9 cellular contexts compared by ENCODE assay signal in the genomic region with DNA sequence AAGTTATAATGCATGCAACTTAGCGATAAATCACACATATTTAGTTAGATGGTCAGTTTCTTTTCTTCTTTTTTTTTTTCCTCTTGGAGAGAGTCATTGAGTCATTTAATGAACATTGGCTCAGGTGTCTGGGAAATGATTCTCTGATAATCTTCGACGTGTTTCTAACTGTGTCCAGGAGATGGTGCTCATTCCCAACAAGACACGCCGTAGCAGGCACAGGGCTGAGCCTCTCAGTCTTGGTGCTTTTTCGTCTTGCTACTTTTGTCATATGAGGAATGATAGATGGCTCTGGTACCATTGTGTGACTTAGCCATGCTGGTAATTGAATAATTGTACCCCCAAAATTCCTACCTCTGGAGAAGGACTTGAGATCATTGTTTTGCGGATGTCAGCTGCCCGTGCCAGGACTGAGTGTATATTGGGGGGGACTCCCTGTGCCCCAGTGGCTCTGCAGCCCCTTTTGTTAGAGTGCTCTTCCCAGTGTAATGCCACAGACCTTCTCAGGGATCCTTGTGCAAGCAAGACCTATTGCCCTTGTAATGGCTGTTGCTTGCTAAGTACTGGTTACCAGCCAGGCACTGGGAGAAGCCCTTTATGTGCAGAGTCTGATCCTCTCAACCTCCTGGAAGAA.
DNase-seq lines count a peak whose midpoint lies in the region; ATAC-seq and TF ChIP-seq lines count a peak whose summit lies in the region.
"Had no signal": no experiment of that assay in that cellular context is flagged by ENCODE, and none has a peak within 500 bp of the region (broad histone marks: within the 10 kb centered on the region; RNA-seq: fewer than 3 reads in every experiment).

No MANE protein-coding gene starts in this region.

- no peaks in the 10 kb centered on the region for H3F3A ChIP-seq in GM23338 (replicated peaks; ENCODE audit: low read depth)

- no peak overlapping the region for H3K4me2 ChIP-seq in GM23338

- no peak overlapping the region for H3K27ac ChIP-seq in GM23338 (ENCODE audit: low read depth)
- no peak overlapping the region for H3K27ac ChIP-seq in esophagus squamous epithelium
- H3K27ac ChIP-seq: thoracic aorta had no signal

- H2AFZ ChIP-seq in GM23338 = no peak overlapping the region

- peak; percentile 80 for ATAC-seq in GM23338
- ATAC-seq in naive B cell (ENCODE audit: low read depth in 2 of 2) = peak; percentile 50 to 62

- H3K4me1 ChIP-seq in GM23338 (ENCODE audit: insufficient read depth) = peaks cover 9% of the 10 kb centered on the region; the same call in 1 of the 2 replicates
- H3K4me1 ChIP-seq in esophagus squamous epithelium = no peaks in the 10 kb centered on the region

- H3K4me3 ChIP-seq in GM23338 (no peak overlapping the region), esophagus squamous epithelium (no peak overlapping the region)
- H3K4me3 ChIP-seq: thoracic aorta had no signal

- no peaks in the 10 kb centered on the region for H3K9me3 ChIP-seq in esophagus squamous epithelium
- H3K9me3 ChIP-seq: thoracic aorta had no signal

- no peaks in the 10 kb centered on the region for H4K20me1 ChIP-seq in GM23338 (replicated peaks; ENCODE audit: insufficient read depth)

- H3K36me3 ChIP-seq in GM23338 (ENCODE audit: insufficient read depth) = no peaks in the 10 kb centered on the region
- no peaks in the 10 kb centered on the region for H3K36me3 ChIP-seq in esophagus squamous epithelium
- H3K36me3 ChIP-seq: thoracic aorta had no signal

- H3K36me3 Mint-ChIP-seq in activated naive CD4-positive, alpha-beta T cell treated with anti-CD3 and anti-CD28 coated beads for 36 hours (ENCODE audit: low read depth) = no peaks in the 10 kb centered on the region
- H3K36me3 Mint-ChIP-seq in GM23338 (ENCODE audit: low read depth) (no peaks in the 10 kb centered on the region), naive B cell (no peaks in the 10 kb centered on the region)

- 4 to 18% methylated on average over 6 to 8 of the region's 8 CpGs for WGBS in esophagus squamous epithelium, 2 donors

- H3K27ac Mint-ChIP-seq in activated naive CD4-positive, alpha-beta T cell treated with anti-CD3 and anti-CD28 coated beads for 36 hours = no peak overlapping the region
- H3K27ac Mint-ChIP-seq in GM23338 = no peak overlapping the region
- no peak overlapping the region for H3K27ac Mint-ChIP-seq in naive B cell

- H3K27me3 ChIP-seq in GM23338 (ENCODE audit: insufficient read depth) = no peaks in the 10 kb centered on the region
- peaks cover 0 to 13% (median 0%) of the 10 kb centered on the region in 4 donors for H3K27me3 ChIP-seq in esophagus squamous epithelium

- no peaks in the 10 kb centered on the region for H3K9me3 Mint-ChIP-seq in activated naive CD4-positive, alpha-beta T cell treated with anti-CD3 and anti-CD28 coated beads for 36 hours
- H3K9me3 Mint-ChIP-seq in GM23338 (no peaks in the 10 kb centered on the region; the same call in 2 of the 3 replicates), naive B cell (peaks cover 0 to 3% (median 0%) of the 10 kb centered on the region in 7 donors)

- H3K4me3 Mint-ChIP-seq in activated naive CD4-positive, alpha-beta T cell treated with anti-CD3 and anti-CD28 coated beads for 36 hours = no peak overlapping the region
- H3K4me3 Mint-ChIP-seq in GM23338 (no peak overlapping the region), naive B cell (no peak overlapping the region)

- no peaks in the 10 kb centered on the region for H3K79me2 ChIP-seq in GM23338 (replicated peaks; ENCODE audit: insufficient read depth)

- DNase-seq in activated naive CD4-positive, alpha-beta T cell treated with anti-CD3 and anti-CD28 coated beads for 36 hours = peak; percentile 50
- DNase-seq in activated naive CD4-positive, alpha-beta T cell treated with Interleukin-2 at 50 U/mL for 16 hours = no peak
- peak; percentile 78 for DNase-seq in GM23338 (ENCODE audit: low spot score)
- peak; percentile 45 for DNase-seq in RPMI8226
- no peak for DNase-seq in esophagus squamous epithelium (lab: John Stamatoyannopoulos, UW)
- DNase-seq in naive B cell = peak; percentile 2
- no peak for DNase-seq in GF-D8 (lab: John Stamatoyannopoulos, UW)

- intact Hi-C loops in activated naive CD4-positive, alpha-beta T cell treated with anti-CD3 and anti-CD28 coated beads for 36 hours (cut with micrococcal nuclease) = loop anchor here (1.0 to 10.0 kb wide), 4 partner anchors 374 to 898 kb away; no protein-coding TSS in a partner anchor
- intact Hi-C loops in esophagus squamous epithelium (cut with DNase I) = loop anchor here (10.0 kb wide), 1 partner anchor 892 kb away; no protein-coding TSS in a partner anchor

- CTCF ChIA-PET in activated naive CD4-positive, alpha-beta T cell treated with anti-CD3 and anti-CD28 coated beads for 36 hours (lab: Charles Lee) = interaction anchor here (0.6 to 1.3 kb wide), 6 partner anchors 17 to 995 kb away, joined by 3 to 4 read pairs (median 4); no protein-coding TSS in a partner anchor

- peaks cover 26% of the 10 kb centered on the region for H3K27me3 Mint-ChIP-seq in activated naive CD4-positive, alpha-beta T cell treated with anti-CD3 and anti-CD28 coated beads for 36 hours (ENCODE audit: low read depth)
- no peaks in the 10 kb centered on the region for H3K27me3 Mint-ChIP-seq in GM23338 (ENCODE audit: insufficient read depth, low read depth, poor library complexity)
- H3K27me3 Mint-ChIP-seq in naive B cell = peaks cover 30 to 53% (median 34%) of the 10 kb centered on the region in 3 donors

- H3K4me1 Mint-ChIP-seq in activated naive CD4-positive, alpha-beta T cell treated with anti-CD3 and anti-CD28 coated beads for 36 hours (ENCODE audit: low read depth) = no peaks in the 10 kb centered on the region
- H3K4me1 Mint-ChIP-seq in GM23338 = peaks cover 31% of the 10 kb centered on the region
- H3K4me1 Mint-ChIP-seq in naive B cell = no peaks in the 10 kb centered on the region

- peak; percentile 84 to 97 for TF ChIP-seq CTCF in GM23338 (conservative IDR thresholded peaks at IDR 0.05; ENCODE audit: low read depth in 2 of 2)
- TF ChIP-seq CTCF in LNCAP (IDR thresholded peaks at IDR 0.05) = peak; percentile 60; the same call in 1 of the 2 replicates
- TF ChIP-seq CTCF in esophagus squamous epithelium (IDR thresholded peaks at IDR 0.05) = peak in 5 of 6 experiments; percentile 38 to 72 (median 48)

- TF ChIP-seq POLR2A in esophagus squamous epithelium (IDR thresholded peaks at IDR 0.05) = no peak

- H3K9me2 ChIP-seq in GM23338 (ENCODE audit: insufficient read depth) = no peaks in the 10 kb centered on the region

TF ChIP-seq in GM23338, 12 proteins besides CTCF, POLR2A, EP300 and RAD21 (continues in another document):
- TF ChIP-seq ZNF331 (CRISPR knock-in tag; IDR thresholded peaks at IDR 0.05; ENCODE audit: low read depth) = no peak
- TF ChIP-seq, protein P1, sequence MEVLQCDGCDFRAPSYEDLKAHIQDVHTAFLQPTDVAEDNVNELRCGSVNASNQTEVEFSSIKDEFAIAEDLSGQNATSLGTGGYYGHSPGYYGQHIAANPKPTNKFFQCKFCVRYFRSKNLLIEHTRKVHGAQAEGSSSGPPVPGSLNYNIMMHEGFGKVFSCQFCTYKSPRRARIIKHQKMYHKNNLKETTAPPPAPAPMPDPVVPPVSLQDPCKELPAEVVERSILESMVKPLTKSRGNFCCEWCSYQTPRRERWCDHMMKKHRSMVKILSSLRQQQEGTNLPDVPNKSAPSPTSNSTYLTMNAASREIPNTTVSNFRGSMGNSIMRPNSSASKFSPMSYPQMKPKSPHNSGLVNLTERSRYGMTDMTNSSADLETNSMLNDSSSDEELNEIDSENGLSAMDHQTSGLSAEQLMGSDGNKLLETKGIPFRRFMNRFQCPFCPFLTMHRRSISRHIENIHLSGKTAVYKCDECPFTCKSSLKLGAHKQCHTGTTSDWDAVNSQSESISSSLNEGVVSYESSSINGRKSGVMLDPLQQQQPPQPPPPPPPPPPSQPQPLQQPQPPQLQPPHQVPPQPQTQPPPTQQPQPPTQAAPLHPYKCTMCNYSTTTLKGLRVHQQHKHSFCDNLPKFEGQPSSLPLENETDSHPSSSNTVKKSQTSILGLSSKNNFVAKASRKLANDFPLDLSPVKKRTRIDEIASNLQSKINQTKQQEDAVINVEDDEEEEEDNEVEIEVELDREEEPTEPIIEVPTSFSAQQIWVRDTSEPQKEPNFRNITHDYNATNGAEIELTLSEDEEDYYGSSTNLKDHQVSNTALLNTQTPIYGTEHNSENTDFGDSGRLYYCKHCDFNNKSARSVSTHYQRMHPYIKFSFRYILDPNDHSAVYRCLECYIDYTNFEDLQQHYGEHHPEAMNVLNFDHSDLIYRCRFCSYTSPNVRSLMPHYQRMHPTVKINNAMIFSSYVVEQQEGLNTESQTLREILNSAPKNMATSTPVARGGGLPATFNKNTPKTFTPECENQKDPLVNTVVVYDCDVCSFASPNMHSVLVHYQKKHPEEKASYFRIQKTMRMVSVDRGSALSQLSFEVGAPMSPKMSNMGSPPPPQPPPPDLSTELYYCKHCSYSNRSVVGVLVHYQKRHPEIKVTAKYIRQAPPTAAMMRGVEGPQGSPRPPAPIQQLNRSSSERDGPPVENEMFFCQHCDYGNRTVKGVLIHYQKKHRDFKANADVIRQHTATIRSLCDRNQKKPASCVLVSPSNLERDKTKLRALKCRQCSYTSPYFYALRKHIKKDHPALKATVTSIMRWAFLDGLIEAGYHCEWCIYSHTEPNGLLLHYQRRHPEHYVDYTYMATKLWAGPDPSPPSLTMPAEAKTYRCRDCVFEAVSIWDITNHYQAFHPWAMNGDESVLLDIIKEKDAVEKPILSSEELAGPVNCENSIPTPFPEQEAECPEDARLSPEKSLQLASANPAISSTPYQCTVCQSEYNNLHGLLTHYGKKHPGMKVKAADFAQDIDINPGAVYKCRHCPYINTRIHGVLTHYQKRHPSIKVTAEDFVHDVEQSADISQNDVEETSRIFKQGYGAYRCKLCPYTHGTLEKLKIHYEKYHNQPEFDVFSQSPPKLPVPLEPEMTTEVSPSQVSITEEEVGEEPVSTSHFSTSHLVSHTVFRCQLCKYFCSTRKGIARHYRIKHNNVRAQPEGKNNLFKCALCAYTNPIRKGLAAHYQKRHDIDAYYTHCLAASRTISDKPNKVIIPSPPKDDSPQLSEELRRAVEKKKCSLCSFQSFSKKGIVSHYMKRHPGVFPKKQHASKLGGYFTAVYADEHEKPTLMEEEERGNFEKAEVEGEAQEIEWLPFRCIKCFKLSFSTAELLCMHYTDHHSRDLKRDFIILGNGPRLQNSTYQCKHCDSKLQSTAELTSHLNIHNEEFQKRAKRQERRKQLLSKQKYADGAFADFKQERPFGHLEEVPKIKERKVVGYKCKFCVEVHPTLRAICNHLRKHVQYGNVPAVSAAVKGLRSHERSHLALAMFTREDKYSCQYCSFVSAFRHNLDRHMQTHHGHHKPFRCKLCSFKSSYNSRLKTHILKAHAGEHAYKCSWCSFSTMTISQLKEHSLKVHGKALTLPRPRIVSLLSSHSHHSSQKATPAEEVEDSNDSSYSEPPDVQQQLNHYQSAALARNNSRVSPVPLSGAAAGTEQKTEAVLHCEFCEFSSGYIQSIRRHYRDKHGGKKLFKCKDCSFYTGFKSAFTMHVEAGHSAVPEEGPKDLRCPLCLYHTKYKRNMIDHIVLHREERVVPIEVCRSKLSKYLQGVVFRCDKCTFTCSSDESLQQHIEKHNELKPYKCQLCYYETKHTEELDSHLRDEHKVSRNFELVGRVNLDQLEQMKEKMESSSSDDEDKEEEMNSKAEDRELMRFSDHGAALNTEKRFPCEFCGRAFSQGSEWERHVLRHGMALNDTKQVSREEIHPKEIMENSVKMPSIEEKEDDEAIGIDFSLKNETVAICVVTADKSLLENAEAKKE (CRISPR knock-in tag; IDR thresholded peaks at IDR 0.05) = no peak

Comparison
In these comparisons a context has a peak if more than half of its experiments do, and no peak if none do; other contexts are left out.
1. DNase-seq: peak in activated naive CD4-positive, alpha-beta T cell treated with anti-CD3 and anti-CD28 coated beads for 36 hours (single experiment), GM23338 (single experiment), RPMI8226 (single experiment) and naive B cell (single experiment); none in activated naive CD4-positive, alpha-beta T cell treated with Interleukin-2 at 50 U/mL for 16 hours (single experiment), esophagus squamous epithelium (single experiment) and GF-D8 (single experiment).
2. Peak in every context shown above with its lines, with median percentiles within 50 percentile points of each other: CTCF ChIP-seq.